In genomic region chrX:74519870-74520269, GRCh38 we compare ENCODE assay signal across 23 cellular contexts.
DNase-seq lines count a peak whose midpoint lies in the region; ATAC-seq and TF ChIP-seq lines count a peak whose summit lies in the region.
"Had no signal": no experiment of that assay in that cellular context is flagged by ENCODE, and none has a peak within 500 bp of the region (broad histone marks: within the 10 kb centered on the region; RNA-seq: fewer than 3 reads in every experiment).

No MANE protein-coding gene starts in this region.

- H3K4me3 Mint-ChIP-seq in mesothelial cell of epicardium: no peak overlapping the region
- H3K4me3 Mint-ChIP-seq: CD4-positive, CD25-positive, alpha-beta regulatory T cell had no signal

- peaks cover 42% of the 10 kb centered on the region for H3K9me3 Mint-ChIP-seq in mesothelial cell of epicardium

- H3K36me3 Mint-ChIP-seq in mesothelial cell of epicardium: peaks cover 5% of the 10 kb centered on the region
- H3K36me3 Mint-ChIP-seq: CD4-positive, CD25-positive, alpha-beta regulatory T cell had no signal

- H3K27ac Mint-ChIP-seq in mesothelial cell of epicardium: peak overlapping the region; percentile 47
- H3K27ac Mint-ChIP-seq: CD4-positive, CD25-positive, alpha-beta regulatory T cell had no signal

- H3K4me3 ChIP-seq in MG63 (no peak overlapping the region), coronary artery (no peak overlapping the region), left ventricle myocardium inferior (no peak overlapping the region)
- H3K4me3 ChIP-seq: BLaER1, SJSA1 had no signal

- DNase-seq in MG63 (peak; percentile 26), coronary artery (ENCODE audit: low spot score) (peak; percentile 7), left ventricle myocardium inferior (peak; percentile 31), mesothelial cell of epicardium (ENCODE audit: low spot score in 2 of 2, unreplicated experiment in 2 of 2) (no peak), NCI-H1417 (lab: John Stamatoyannopoulos, UW) (no peak), NCI-H2196 treated with DMSO at 0.1 percent for 48 hours (lab: John Stamatoyannopoulos, UW; ENCODE audit: unreplicated experiment) (no peak), epidermal melanocyte (ENCODE audit: insufficient read length, low spot score) (no peak)
- DNase-seq: CD4-positive, CD25-positive, alpha-beta regulatory T cell; H7; Karpas-422; NCI-H1105; NCI-H146; NCI-H1930; NCI-H2107; NCI-H446; NCI-H524 treated with DMSO at 0.1 percent for 48 hours; NCI-H774; NK-92 treated with Interleukin-12 subunit alpha and Interleukin-12 subunit beta, amount 100 ng/mL, for 24 hours; PC-3 had no signal

- TF ChIP-seq CTCF in coronary artery (IDR thresholded peaks at IDR 0.05) (no peak), left ventricle myocardium inferior (IDR thresholded peaks at IDR 0.05; ENCODE audit: borderline replicate concordance) (no peak), mesothelial cell of epicardium (IDR thresholded peaks at IDR 0.05; ENCODE audit: unreplicated experiment) (no peak)

- intact Hi-C loops in left ventricle myocardium inferior (cut with micrococcal nuclease): no loop called here

- H3K4me1 Mint-ChIP-seq in mesothelial cell of epicardium: peaks cover 4% of the 10 kb centered on the region
- H3K4me1 Mint-ChIP-seq: CD4-positive, CD25-positive, alpha-beta regulatory T cell had no signal

- H3K9me3 ChIP-seq in MG63 (no peaks in the 10 kb centered on the region), left ventricle myocardium inferior (replicated peaks) (no peaks in the 10 kb centered on the region)
- H3K9me3 ChIP-seq: SJSA1 had no signal

- H3K27ac ChIP-seq in coronary artery (no peak overlapping the region), left ventricle myocardium inferior (replicated peaks) (peak overlapping the region; percentile 40)
- H3K27ac ChIP-seq: BLaER1, SJSA1 had no signal

- no peaks in the 10 kb centered on the region for H3K4me1 ChIP-seq in left ventricle myocardium inferior
- H3K4me1 ChIP-seq: BLaER1, SJSA1 had no signal

- H3K27me3 Mint-ChIP-seq in mesothelial cell of epicardium (ENCODE audit: low read depth): no peaks in the 10 kb centered on the region
- H3K27me3 Mint-ChIP-seq: CD4-positive, CD25-positive, alpha-beta regulatory T cell had no signal

- ATAC-seq in HG03520 (IDR thresholded peaks at IDR 0.05; ENCODE audit: unreplicated experiment): no peak
- ATAC-seq: HepG2, PC-3 had no signal

- H3K27me3 ChIP-seq in MG63: no peaks in the 10 kb centered on the region
- H3K27me3 ChIP-seq in left ventricle myocardium inferior (ENCODE audit: low read depth): no peaks in the 10 kb centered on the region
- H3K27me3 ChIP-seq: SJSA1 had no signal

- H3K36me3 ChIP-seq in MG63 (no peaks in the 10 kb centered on the region), left ventricle myocardium inferior (no peaks in the 10 kb centered on the region)
- H3K36me3 ChIP-seq: SJSA1 had no signal

Comparison
In these comparisons a context has a peak if more than half of its experiments do, and no peak if none do; other contexts are left out.
1. DNase-seq: peak in MG63 (single experiment), coronary artery (single experiment) and left ventricle myocardium inferior (single experiment); none in mesothelial cell of epicardium (0 of 2), NCI-H1417 (0 of 3), NCI-H2196 treated with DMSO at 0.1 percent for 48 hours (single experiment) and epidermal melanocyte (single experiment).